Comparison of ENCODE assay signal across 22 cellular contexts in the genomic region with DNA sequence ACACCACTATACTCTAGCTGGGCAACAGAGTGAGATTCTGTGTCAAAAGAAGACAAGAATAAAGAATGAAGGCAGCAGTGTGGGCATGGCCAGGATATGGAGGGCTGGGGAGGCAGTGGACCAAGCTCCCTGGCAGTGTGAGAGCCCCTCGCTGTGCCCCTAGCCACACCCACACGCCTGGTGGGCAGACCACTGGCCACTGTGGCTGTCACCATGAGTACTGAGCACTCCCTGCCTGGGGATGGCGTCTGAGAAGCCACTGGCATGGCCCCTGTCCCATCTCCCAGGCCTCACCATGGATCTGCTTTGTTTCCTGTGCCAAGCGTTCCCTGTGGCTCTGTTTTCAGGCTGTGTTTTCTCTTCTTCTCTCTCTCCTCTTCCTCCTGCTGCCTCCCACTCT. TPM values are rescaled to one million over a fixed set of nuclear protein-coding genes. Genes with fewer than 3 reads are reported as not detected.
DNase-seq lines count a peak whose midpoint lies in the region; ATAC-seq and TF ChIP-seq lines count a peak whose summit lies in the region.
"Had no signal": no experiment of that assay in that cellular context is flagged by ENCODE, and none has a peak within 500 bp of the region (broad histone marks: within the 10 kb centered on the region; RNA-seq: fewer than 3 reads in every experiment).

No MANE protein-coding gene starts in this region.

- no peak overlapping the region for H3K4me3 Mint-ChIP-seq in natural killer cell treated with Interleukin-12 subunit alpha and Interleukin-12 subunit beta and Interleukin-15 and Interleukin-18, amount 100 ng/mL, for 72 hours
- H3K4me3 Mint-ChIP-seq in natural killer cell, result no peak overlapping the region
- H3K4me3 Mint-ChIP-seq in activated T-cell treated with anti-CD3 and anti-CD28 coated beads, Interleukin-2, amount 50 U/mL, for 4 hours, result no peak overlapping the region
- H3K4me3 Mint-ChIP-seq: CD8-positive, alpha-beta T cell had no signal

- DNase-seq in natural killer cell treated with Interleukin-12 subunit alpha and Interleukin-12 subunit beta and Interleukin-15 and Interleukin-18, amount 100 ng/mL, for 72 hours (ENCODE audit: low spot score), result peak; percentile 44
- DNase-seq in natural killer cell (no peak), cerebellum (ENCODE audit: low spot score) (peak; percentile 40), posterior vena cava (ENCODE audit: low spot score) (peak; percentile 35), DMS79 (lab: John Stamatoyannopoulos, UW) (no peak)
- no peak for DNase-seq in activated T-cell treated with anti-CD3 and anti-CD28 coated beads, Interleukin-2, amount 50 U/mL, for 4 hours
- DNase-seq: C1 segment of cervical spinal cord; Caco-2; CD8-positive, alpha-beta T cell; DMS 273 treated with DMSO at 0.1 percent for 48 hours; DMS79 treated with DMSO at 0.1 percent for 48 hours; KBM-7; MG63; NCI-H2029; NCI-H2227 treated with DMSO at 0.1 percent for 48 hours; NCI-H69; SK-N-SH; SW 1271 had no signal

- H3K27ac Mint-ChIP-seq in natural killer cell treated with Interleukin-12 subunit alpha and Interleukin-12 subunit beta and Interleukin-15 and Interleukin-18, amount 100 ng/mL, for 72 hours, result no peak overlapping the region
- no peak overlapping the region for H3K27ac Mint-ChIP-seq in natural killer cell
- H3K27ac Mint-ChIP-seq: CD8-positive, alpha-beta T cell had no signal

- no peaks in the 10 kb centered on the region for H3K36me3 Mint-ChIP-seq in natural killer cell treated with Interleukin-12 subunit alpha and Interleukin-12 subunit beta and Interleukin-15 and Interleukin-18, amount 100 ng/mL, for 72 hours
- H3K36me3 Mint-ChIP-seq in natural killer cell, result no peaks in the 10 kb centered on the region
- H3K36me3 Mint-ChIP-seq in activated T-cell treated with anti-CD3 and anti-CD28 coated beads, Interleukin-2, amount 50 U/mL, for 4 hours (ENCODE audit: insufficient read depth), result no peaks in the 10 kb centered on the region
- H3K36me3 Mint-ChIP-seq: CD8-positive, alpha-beta T cell had no signal

- no peaks in the 10 kb centered on the region for H3K9me3 Mint-ChIP-seq in natural killer cell treated with Interleukin-12 subunit alpha and Interleukin-12 subunit beta and Interleukin-15 and Interleukin-18, amount 100 ng/mL, for 72 hours
- no peaks in the 10 kb centered on the region for H3K9me3 Mint-ChIP-seq in natural killer cell
- H3K9me3 Mint-ChIP-seq in activated T-cell treated with anti-CD3 and anti-CD28 coated beads, Interleukin-2, amount 50 U/mL, for 4 hours, result no peaks in the 10 kb centered on the region

- TF ChIP-seq CTCF in natural killer cell (IDR thresholded peaks at IDR 0.05), result no peak

- intact Hi-C loops in natural killer cell (cut with micrococcal nuclease), result no loop called here
- intact Hi-C loops in posterior vena cava (cut with DNase I), result no loop called here

- H3K4me1 Mint-ChIP-seq in natural killer cell treated with Interleukin-12 subunit alpha and Interleukin-12 subunit beta and Interleukin-15 and Interleukin-18, amount 100 ng/mL, for 72 hours (ENCODE audit: low read depth in 2 of 2), result peaks cover 0 to 3% of the 10 kb centered on the region in 2 donors
- H3K4me1 Mint-ChIP-seq in natural killer cell, result peaks cover 0 to 4% of the 10 kb centered on the region in 2 donors
- no peaks in the 10 kb centered on the region for H3K4me1 Mint-ChIP-seq in activated T-cell treated with anti-CD3 and anti-CD28 coated beads, Interleukin-2, amount 50 U/mL, for 4 hours (ENCODE audit: low read depth)

- H3K27me3 Mint-ChIP-seq in natural killer cell treated with Interleukin-12 subunit alpha and Interleukin-12 subunit beta and Interleukin-15 and Interleukin-18, amount 100 ng/mL, for 72 hours, result peaks cover 0 to 4% of the 10 kb centered on the region in 2 donors
- peaks cover 0 to 7% of the 10 kb centered on the region in 2 donors for H3K27me3 Mint-ChIP-seq in natural killer cell (ENCODE audit: low read depth in 2 of 2)
- peaks cover 5% of the 10 kb centered on the region for H3K27me3 Mint-ChIP-seq in activated T-cell treated with anti-CD3 and anti-CD28 coated beads, Interleukin-2, amount 50 U/mL, for 4 hours (ENCODE audit: low read depth)

- ATAC-seq in natural killer cell treated with Interleukin-12 subunit alpha and Interleukin-12 subunit beta and Interleukin-15 and Interleukin-18, amount 100 ng/mL, for 72 hours, result no peak
- no peak for ATAC-seq in natural killer cell
- no peak for ATAC-seq in activated T-cell treated with anti-CD3 and anti-CD28 coated beads, Interleukin-2, amount 50 U/mL, for 4 hours
- no peak for ATAC-seq in HG03097 (IDR thresholded peaks at IDR 0.05; ENCODE audit: low FRiP score, unreplicated experiment)
- ATAC-seq: A549; CD8-positive, alpha-beta T cell had no signal

RNA-seq across cellular contexts. Expression of gene STUM, which starts 51.7 kb away (rescaled TPM):
- not detected for total RNA-seq in natural killer cell treated with Interleukin-12 subunit alpha and Interleukin-12 subunit beta and Interleukin-15 and Interleukin-18, amount 100 ng/mL, for 72 hours
- total RNA-seq in natural killer cell (not detected), cerebellum (24.0 TPM), posterior vena cava (1 to 10 TPM; 3.9 to 6.8 TPM)
- not detected for total RNA-seq in activated T-cell treated with anti-CD3 and anti-CD28 coated beads, Interleukin-2, amount 50 U/mL, for 4 hours
- total RNA-seq: CD8-positive, alpha-beta T cell; LHCN-M2; NCI-H460 had no signal

Comparison
In these comparisons a context has a peak if more than half of its experiments do, and no peak if none do; other contexts are left out.
1. DNase-seq: peak in natural killer cell treated with Interleukin-12 subunit alpha and Interleukin-12 subunit beta and Interleukin-15 and Interleukin-18, amount 100 ng/mL, for 72 hours (single experiment), cerebellum (single experiment) and posterior vena cava (single experiment); none in natural killer cell (single experiment), activated T-cell treated with anti-CD3 and anti-CD28 coated beads, Interleukin-2, amount 50 U/mL, for 4 hours (single experiment) and DMS79 (single experiment).
2. RNA of gene STUM, which starts 51.7 kb away (total RNA-seq): 24.0 TPM in cerebellum (single experiment) and 3.9 to 6.8 TPM in posterior vena cava; not detected in natural killer cell treated with Interleukin-12 subunit alpha and Interleukin-12 subunit beta and Interleukin-15 and Interleukin-18, amount 100 ng/mL, for 72 hours, not detected in natural killer cell and not detected in activated T-cell treated with anti-CD3 and anti-CD28 coated beads, Interleukin-2, amount 50 U/mL, for 4 hours; every median in the first group is over 4 times any median in the second.